ENCODE assay signal across 18 cellular contexts in genomic region chr1:109251277-109252166, GRCh38. TPM values are rescaled to one million over a fixed set of nuclear protein-coding genes. Genes with fewer than 3 reads are reported as not detected.
DNase-seq lines count a peak whose midpoint lies in the region; ATAC-seq and TF ChIP-seq lines count a peak whose summit lies in the region.
"Had no signal": no experiment of that assay in that cellular context is flagged by ENCODE, and none has a peak within 500 bp of the region (broad histone marks: within the 10 kb centered on the region; RNA-seq: fewer than 3 reads in every experiment).

No MANE protein-coding gene starts in this region.

- H3K27ac Mint-ChIP-seq in activated CD4-positive, alpha-beta T cell treated with anti-CD3 and anti-CD28 coated beads, Interleukin-2, amount 10 ng/mL, durations not matched to agents 24 days and 14 days: no peak overlapping the region
- H3K27ac Mint-ChIP-seq in chondrocyte (ENCODE audit: unreplicated experiment): no peak overlapping the region

- H2BK5ac ChIP-seq in neuronal stem cell (ENCODE audit: low read length): no peak overlapping the region

- no peak overlapping the region for H2BK120ac ChIP-seq in neuronal stem cell (ENCODE audit: low read depth, low read length)

- H3K36me3 Mint-ChIP-seq in activated CD4-positive, alpha-beta T cell treated with anti-CD3 and anti-CD28 coated beads, Interleukin-2, amount 10 ng/mL, durations not matched to agents 24 days and 14 days (ENCODE audit: low read depth): no peaks in the 10 kb centered on the region
- H3K36me3 Mint-ChIP-seq in chondrocyte (ENCODE audit: low read depth): no peaks in the 10 kb centered on the region

- H3K23ac ChIP-seq in neuronal stem cell (ENCODE audit: low read depth, low read length, poor library complexity): peak overlapping the region; percentile 17

- peaks cover 49 to 50% of the 10 kb centered on the region in 2 donors for H3K4me1 ChIP-seq in neuronal stem cell (ENCODE audit: control insufficient read depth in 2 of 2, insufficient read depth in 1 of 2, low read depth in 1 of 2, low read length in 2 of 2)

- H4K8ac ChIP-seq in neuronal stem cell (ENCODE audit: low read depth, low read length): no peak overlapping the region

- intact Hi-C loops in activated CD4-positive, alpha-beta T cell treated with anti-CD3 and anti-CD28 coated beads, Interleukin-2, amount 10 ng/mL, durations not matched to agents 24 days and 14 days (cut with micrococcal nuclease): no loop called here

- H3K4me3 Mint-ChIP-seq in activated CD4-positive, alpha-beta T cell treated with anti-CD3 and anti-CD28 coated beads, Interleukin-2, amount 10 ng/mL, durations not matched to agents 24 days and 14 days: peak overlapping the region; percentile 30
- H3K4me3 Mint-ChIP-seq in chondrocyte (ENCODE audit: unreplicated experiment): no peak overlapping the region

- peaks cover 25 to 51% of the 10 kb centered on the region in 2 donors for H3K36me3 ChIP-seq in neuronal stem cell (replicated peaks in 1 of 2; ENCODE audit: control insufficient read depth in 2 of 2, insufficient read depth in 2 of 2, low read length in 2 of 2)
- H3K36me3 ChIP-seq: heart right ventricle had no signal

- no peak overlapping the region for H3K4me3 ChIP-seq in neuronal stem cell (ENCODE audit: low read length in 2 of 2)
- H3K4me3 ChIP-seq: heart right ventricle had no signal

- H3K27me3 ChIP-seq in neuronal stem cell (ENCODE audit: control insufficient read depth in 3 of 3, insufficient read depth in 3 of 3, low read depth in 1 of 3, low read length in 3 of 3): no peaks in the 10 kb centered on the region

- H3K4me2 ChIP-seq in neuronal stem cell (ENCODE audit: insufficient read depth, low read length, poor library complexity, severe bottlenecking): no peak overlapping the region

- no peak overlapping the region for H3K27ac ChIP-seq in neuronal stem cell (replicated peaks; ENCODE audit: low read length)
- H3K27ac ChIP-seq: heart right ventricle, VCaP had no signal

- peak overlapping the region; percentile 93 for H2AK5ac ChIP-seq in neuronal stem cell (ENCODE audit: low read depth, low read length)

- H3K4ac ChIP-seq in neuronal stem cell (ENCODE audit: low read length): no peak overlapping the region

- no peak overlapping the region for H2BK12ac ChIP-seq in neuronal stem cell (ENCODE audit: low read length)

- H2AFZ ChIP-seq in neuronal stem cell (ENCODE audit: low read length): no peak overlapping the region

- no peak overlapping the region for H3K14ac ChIP-seq in neuronal stem cell (ENCODE audit: low read length)

- TF ChIP-seq CTCF in GM10266 (IDR thresholded peaks at IDR 0.05; ENCODE audit: control insufficient read depth, insufficient read depth, low read depth, missing control alignments) (no peak), chondrocyte (IDR thresholded peaks at IDR 0.05) (no peak)

- H3K79me1 ChIP-seq in neuronal stem cell (ENCODE audit: low read depth, low read length): peaks cover 35% of the 10 kb centered on the region

- no peak overlapping the region for H4K91ac ChIP-seq in neuronal stem cell (ENCODE audit: low read depth, low read length, poor library complexity)

- peak overlapping the region; percentile 35 for H2BK15ac ChIP-seq in neuronal stem cell (ENCODE audit: low read length)

- no peak for DNase-seq in activated CD4-positive, alpha-beta T cell treated with anti-CD3 and anti-CD28 coated beads, Interleukin-2, amount 10 ng/mL, durations not matched to agents 24 days and 14 days
- DNase-seq in activated CD4-positive, alpha-beta T cell treated with anti-CD3 and anti-CD28 coated beads for 48 hours: no peak
- DNase-seq in GM10266 (ENCODE audit: extremely low spot score): peak; percentile 31
- peak; percentile 56 for DNase-seq in chondrocyte (ENCODE audit: low spot score)
- no peak for DNase-seq in neuronal stem cell (ENCODE audit: low spot score)
- DNase-seq in ACHN: no peak
- no peak for DNase-seq in stimulated activated CD8-positive, alpha-beta memory T cell treated with anti-CD3 and anti-CD28 coated beads, Interleukin-4, amount 100 ng/mL, for 48 hours
- DNase-seq: amygdala, GOT3, heart right ventricle, mammary epithelial cell, MV-4-11, NCI-H1930 had no signal

- peaks cover 4% of the 10 kb centered on the region for H3K4me1 Mint-ChIP-seq in activated CD4-positive, alpha-beta T cell treated with anti-CD3 and anti-CD28 coated beads, Interleukin-2, amount 10 ng/mL, durations not matched to agents 24 days and 14 days
- H3K4me1 Mint-ChIP-seq in chondrocyte (ENCODE audit: low read depth): peaks cover 38% of the 10 kb centered on the region

- H3K9ac ChIP-seq in neuronal stem cell (ENCODE audit: low read depth, low read length, poor library complexity): no peak overlapping the region

- H3K18ac ChIP-seq in neuronal stem cell (ENCODE audit: low read length): no peak overlapping the region

- no CpG with 5 or more reads among the region's 32 CpGs for WGBS in neuronal stem cell (ENCODE audit: extremely low coverage in 2 of 2, insufficient read length in 2 of 2, insufficient replicate concordance in 1 of 2), 2 donors

- H3K9me3 Mint-ChIP-seq in activated CD4-positive, alpha-beta T cell treated with anti-CD3 and anti-CD28 coated beads, Interleukin-2, amount 10 ng/mL, durations not matched to agents 24 days and 14 days: no peaks in the 10 kb centered on the region
- H3K9me3 Mint-ChIP-seq in chondrocyte (ENCODE audit: low read depth): no peaks in the 10 kb centered on the region

- H3K27me3 Mint-ChIP-seq in activated CD4-positive, alpha-beta T cell treated with anti-CD3 and anti-CD28 coated beads, Interleukin-2, amount 10 ng/mL, durations not matched to agents 24 days and 14 days: peaks cover 15% of the 10 kb centered on the region
- H3K27me3 Mint-ChIP-seq in chondrocyte (ENCODE audit: low read depth): no peaks in the 10 kb centered on the region

- peaks cover 24 to 30% of the 10 kb centered on the region in 2 donors for H3K9me3 ChIP-seq in neuronal stem cell (replicated peaks in 1 of 2; ENCODE audit: control insufficient read depth in 2 of 2, insufficient read depth in 1 of 2, low read depth in 1 of 2, low read length in 2 of 2)
- H3K9me3 ChIP-seq: heart right ventricle had no signal

- in situ Hi-C loops in ACHN (cut with HindIII; ENCODE audit: low pct_ligation_motif_present, low pct_unique_long_range_greater_than_20kb, low sequenced_read_pairs): no loop called here

- ATAC-seq in GM21786 (IDR thresholded peaks at IDR 0.05; ENCODE audit: unreplicated experiment): no peak
- ATAC-seq: heart right ventricle had no signal

RNA-seq across cellular contexts. Expression of gene CELSR2, which starts 2.2 kb away (rescaled TPM):
- total RNA-seq in activated CD4-positive, alpha-beta T cell treated with anti-CD3 and anti-CD28 coated beads, Interleukin-2, amount 10 ng/mL, durations not matched to agents 24 days and 14 days: 3.8 and 4.1 TPM in 2 replicates
- 8.6 to 10.3 TPM (median 9.9 TPM) in 3 replicates for total RNA-seq in chondrocyte
- polyA plus RNA-seq in neuronal stem cell (2013, experiment 1 of 2): 40.0 TPM
- polyA plus RNA-seq in neuronal stem cell (2013, experiment 2 of 2): 41.0 TPM

RNA-seq across cellular contexts. Expression of gene PSRC1, which starts 31.4 kb away (rescaled TPM):
- total RNA-seq in activated CD4-positive, alpha-beta T cell treated with anti-CD3 and anti-CD28 coated beads, Interleukin-2, amount 10 ng/mL, durations not matched to agents 24 days and 14 days: 4.5 and 5.0 TPM in 2 replicates
- 4.3 to 6.6 TPM (median 6.5 TPM) in 3 replicates for total RNA-seq in chondrocyte
- polyA plus RNA-seq in neuronal stem cell (2013, experiment 1 of 2): 118 TPM
- 115 TPM for polyA plus RNA-seq in neuronal stem cell (2013, experiment 2 of 2)

RNA-seq across cellular contexts. Expression of gene SARS1, which starts 37.8 kb away (rescaled TPM):
- 141 and 150 TPM in 2 replicates for total RNA-seq in activated CD4-positive, alpha-beta T cell treated with anti-CD3 and anti-CD28 coated beads, Interleukin-2, amount 10 ng/mL, durations not matched to agents 24 days and 14 days
- 127 to 354 TPM (median 348 TPM) in 3 replicates for total RNA-seq in chondrocyte
- 110 TPM for polyA plus RNA-seq in neuronal stem cell (2013, experiment 1 of 2)
- 109 TPM for polyA plus RNA-seq in neuronal stem cell (2013, experiment 2 of 2)

RNA-seq across cellular contexts. Expression of gene MYBPHL, which starts 55.3 kb away (rescaled TPM):
- total RNA-seq in activated CD4-positive, alpha-beta T cell treated with anti-CD3 and anti-CD28 coated beads, Interleukin-2, amount 10 ng/mL, durations not matched to agents 24 days and 14 days: not detected in 2 replicates
- total RNA-seq in chondrocyte: not detected in 3 replicates
- polyA plus RNA-seq in neuronal stem cell (2013, experiment 1 of 2): 0.13 TPM
- 0.29 TPM for polyA plus RNA-seq in neuronal stem cell (2013, experiment 2 of 2)
- total RNA-seq: A172, NCI-H460, renal cortical epithelial cell had no signal

Comparison
In these comparisons a context has a peak if more than half of its experiments do, and no peak if none do; other contexts are left out.
1. DNase-seq: peak in GM10266 (single experiment) and chondrocyte (single experiment); none in activated CD4-positive, alpha-beta T cell treated with anti-CD3 and anti-CD28 coated beads, Interleukin-2, amount 10 ng/mL, durations not matched to agents 24 days and 14 days (single experiment), activated CD4-positive, alpha-beta T cell treated with anti-CD3 and anti-CD28 coated beads for 48 hours (single experiment), neuronal stem cell (single experiment), ACHN (single experiment) and stimulated activated CD8-positive, alpha-beta memory T cell treated with anti-CD3 and anti-CD28 coated beads, Interleukin-4, amount 100 ng/mL, for 48 hours (single experiment).